ENCODE assay signal across 16 cellular contexts in the genomic region with DNA sequence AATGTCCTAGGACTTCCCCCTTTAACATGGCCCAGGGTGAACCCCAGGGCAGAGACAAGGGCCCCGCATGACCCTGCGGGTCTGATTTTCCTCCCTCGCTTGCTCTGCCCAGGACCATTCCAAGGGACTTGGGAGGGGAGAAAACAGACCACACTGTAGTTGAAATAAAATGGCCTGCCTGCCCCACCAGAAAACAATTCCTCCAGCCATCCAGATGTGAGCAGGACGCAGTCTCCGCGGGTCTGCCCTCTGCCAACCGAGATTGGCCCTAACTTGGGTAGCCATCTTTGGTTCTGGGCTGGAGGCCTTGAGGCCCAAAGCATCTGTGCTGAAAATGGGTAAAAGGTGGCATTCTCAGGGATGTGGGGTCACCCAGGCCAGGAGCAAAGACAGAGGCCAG.
DNase-seq lines count a peak whose midpoint lies in the region; ATAC-seq, FAIRE-seq and TF ChIP-seq lines count a peak whose summit lies in the region.
"Had no signal": no experiment of that assay in that cellular context is flagged by ENCODE, and none has a peak within 500 bp of the region (broad histone marks: within the 10 kb centered on the region; RNA-seq: fewer than 3 reads in every experiment).

No MANE protein-coding gene starts in this region.

- CTCF ChIA-PET in Panc1 (lab: Charles Lee): no interaction called here

- POLR2A ChIA-PET in Panc1 (lab: Charles Lee): no interaction called here

- FAIRE-seq in GM12891 (lab: Jason Lieb, UNC): no peak
- FAIRE-seq: G401.6 had no signal

- H3K9me3 ChIP-seq in Panc1 (ENCODE audit: control insufficient read depth, insufficient read depth, low read depth, low read length) (no peaks in the 10 kb centered on the region), colonic mucosa (no peaks in the 10 kb centered on the region), muscle layer of duodenum (ENCODE audit: control insufficient read depth in 1 of 2, low read length in 2 of 2) (no peaks in the 10 kb centered on the region), thoracic aorta (no peaks in the 10 kb centered on the region)

- peak overlapping the region in 1 of 2 donors; percentile 51 for H3K9ac ChIP-seq in colonic mucosa (ENCODE audit: low read depth in 2 of 2, low read length in 2 of 2)

- intact Hi-C loops in Panc1 (cut with micrococcal nuclease; ENCODE audit: unreplicated experiment) (no loop called here), colonic mucosa (cut with DNase I) (no loop called here)

- H3K4me3 ChIP-seq in Panc1 (ENCODE audit: low read depth in 2 of 2, low read length in 2 of 2) (no peak overlapping the region), colonic mucosa (no peak overlapping the region), muscle layer of duodenum (ENCODE audit: low read depth in 1 of 2, low read length in 2 of 2) (peak overlapping the region in 1 of 2 donors; percentile 22), thoracic aorta (no peak overlapping the region)

- TF ChIP-seq CTCF in Panc1 (IDR thresholded peaks at IDR 0.05) (no peak), colonic mucosa (IDR thresholded peaks at IDR 0.05) (no peak), thoracic aorta (IDR thresholded peaks at IDR 0.05) (no peak)

- no peak for ATAC-seq in Panc1
- ATAC-seq in thoracic aorta (ENCODE audit: insufficient number of reproducible peaks, low FRiP score, low read depth): no peak
- ATAC-seq in GM21515 (IDR thresholded peaks at IDR 0.05; ENCODE audit: unreplicated experiment): no peak
- no peak for ATAC-seq in GM21528 (IDR thresholded peaks at IDR 0.05; ENCODE audit: low FRiP score, unreplicated experiment)
- ATAC-seq: activated naive CD4-positive, alpha-beta T cell treated with anti-CD3 and anti-CD28 coated beads, Interleukin-2, amount 50 U/mL, for 72 hours; stimulated activated naive B cell treated with anti-CD40 and anti-IgM and Interleukin-4, amounts not matched to agents 10 μg/mL and 1 μg/mL and 100 μg/mL, for 72 hours had no signal

- in situ Hi-C loops in Panc1 (cut with HindIII; ENCODE audit: low pct_unique_long_range_greater_than_20kb, low sequenced_read_pairs): no loop called here

- peaks cover 81% of the 10 kb centered on the region for H3K4me1 ChIP-seq in Panc1 (ENCODE audit: control insufficient read depth, insufficient read depth, low read length)
- H3K4me1 ChIP-seq in colonic mucosa: peaks cover 31% of the 10 kb centered on the region
- H3K4me1 ChIP-seq in muscle layer of duodenum (ENCODE audit: control insufficient read depth in 1 of 2, insufficient read depth in 2 of 2, low read length in 2 of 2): peaks cover 7 to 37% of the 10 kb centered on the region in 2 donors
- H3K4me1 ChIP-seq in thoracic aorta (ENCODE audit: control insufficient read depth in 1 of 2, low read depth in 2 of 2): peaks cover 32 to 46% of the 10 kb centered on the region in 2 donors

- H3K27me3 ChIP-seq in Panc1 (ENCODE audit: control insufficient read depth, insufficient read depth, low read length) (no peaks in the 10 kb centered on the region), colonic mucosa (no peaks in the 10 kb centered on the region), muscle layer of duodenum (ENCODE audit: low read depth, low read length) (no peaks in the 10 kb centered on the region), thoracic aorta (replicated peaks; ENCODE audit: insufficient read depth) (no peaks in the 10 kb centered on the region)

- peak overlapping the region; percentile 86 for H3K27ac ChIP-seq in Panc1 (ENCODE audit: low read length)
- peak overlapping the region; percentile 78 for H3K27ac ChIP-seq in colonic mucosa
- peak overlapping the region; percentile 51 for H3K27ac ChIP-seq in muscle layer of duodenum (ENCODE audit: low read length)
- H3K27ac ChIP-seq in thoracic aorta: peak overlapping the region; percentile 82 to 89

- no peak for TF ChIP-seq POLR2A in GM12891 (IDR thresholded peaks at IDR 0.05; ENCODE audit: low read depth, low read length)

- DNase-seq in Panc1 (ENCODE audit: low read depth, low spot score) (no peak), colonic mucosa (no peak), thoracic aorta (ENCODE audit: low spot score) (no peak), GM19238 (ENCODE audit: insufficient read length, low spot score) (no peak), GM12891 (ENCODE audit: insufficient read length, low spot score) (no peak)
- DNase-seq: activated CD8-positive, alpha-beta memory T cell treated with anti-CD3 and anti-CD28 coated beads, Interleukin-2, amount 50 U/mL, for 4 hours; CD8-positive, alpha-beta memory T cell; NCI-H524 treated with DMSO at 0.1 percent for 48 hours; SIG-M5; stimulated activated CD4-positive, alpha-beta T cell treated with anti-CD3 and anti-CD28 coated beads, Interleukin-4, amount 100 ng/mL, for 1 hour; stimulated activated naive B cell treated with anti-CD40 and anti-IgM and Interleukin-4, amounts not matched to agents 10 μg/mL and 1 μg/mL and 100 μg/mL, for 72 hours had no signal

- no TSS peak for BruUV-seq in Panc1 (replicated peaks; lab: Mats Ljungman, UMichigan)

- H3K36me3 ChIP-seq in Panc1 (ENCODE audit: control insufficient read depth, insufficient read depth, low read length) (peaks cover 7% of the 10 kb centered on the region), colonic mucosa (no peaks in the 10 kb centered on the region), muscle layer of duodenum (ENCODE audit: control insufficient read depth in 1 of 2, insufficient read depth in 2 of 2, low read length in 2 of 2) (peaks cover 22 to 41% of the 10 kb centered on the region in 2 donors), thoracic aorta (peaks cover 37% of the 10 kb centered on the region)

TF ChIP-seq in GM12891, 5 proteins besides CTCF, POLR2A, EP300 and RAD21:
- TF ChIP-seq POLR2AphosphoS5 (IDR thresholded peaks at IDR 0.05; ENCODE audit: low read depth, low read length) (no peak), PAX5 (IDR thresholded peaks at IDR 0.05; ENCODE audit: insufficient read depth, low read length, severe bottlenecking) (no peak), SPI1 (IDR thresholded peaks at IDR 0.05; ENCODE audit: low read depth, low read length) (no peak), POU2F2 (IDR thresholded peaks at IDR 0.05; ENCODE audit: low read depth, low read length) (no peak), TAF1 (IDR thresholded peaks at IDR 0.05; ENCODE audit: low read depth, low read length) (no peak)
